ENCODE assay signal across 8 cellular contexts in the genomic region with DNA sequence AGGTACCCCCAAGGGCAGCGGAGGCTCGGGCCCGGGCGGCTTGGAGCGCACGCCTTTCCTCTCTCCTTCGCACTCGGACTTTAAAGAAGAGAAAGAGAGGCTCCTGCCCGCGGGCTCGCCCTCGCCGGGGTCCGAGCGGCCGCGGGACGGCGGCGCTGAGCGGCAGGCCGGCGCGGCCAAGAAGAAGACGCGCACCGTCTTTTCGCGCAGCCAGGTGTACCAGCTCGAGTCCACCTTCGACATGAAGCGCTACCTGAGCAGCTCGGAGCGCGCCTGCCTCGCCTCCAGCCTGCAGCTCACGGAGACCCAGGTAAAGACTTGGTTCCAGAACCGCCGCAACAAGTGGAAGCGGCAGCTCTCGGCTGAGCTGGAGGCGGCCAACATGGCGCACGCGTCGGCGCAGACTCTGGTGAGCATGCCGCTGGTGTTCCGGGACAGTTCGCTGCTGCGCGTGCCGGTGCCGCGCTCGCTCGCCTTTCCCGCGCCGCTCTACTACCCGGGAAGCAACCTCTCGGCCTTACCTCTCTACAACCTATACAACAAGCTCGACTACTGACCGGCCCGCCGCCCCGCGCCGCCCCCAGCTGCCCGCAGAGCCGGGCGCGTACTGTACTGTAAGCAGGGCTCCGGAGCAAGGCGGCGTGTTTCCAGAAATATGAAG. TPM values are rescaled to one million over a fixed set of nuclear protein-coding genes. Genes with fewer than 3 reads are reported as not detected.
A peak's percentile ranks its signal among the peaks of the same experiment; 100 is the strongest.
DNase-seq lines count a peak whose midpoint lies in the region; ATAC-seq, FAIRE-seq and TF ChIP-seq lines count a peak whose summit lies in the region.

No MANE protein-coding gene starts in this region.

- H3K27me3 ChIP-seq in WERI-Rb-1 (ENCODE audit: insufficient read depth, low read depth, severe bottlenecking) (peaks cover 83% of the 10 kb centered on the region), esophagus squamous epithelium (peaks cover 34 to 91% (median 53%) of the 10 kb centered on the region in 4 donors)

- H3K27ac ChIP-seq in WERI-Rb-1 (no peak overlapping the region), esophagus squamous epithelium (no peak overlapping the region)

- H3K36me3 ChIP-seq in WERI-Rb-1 = peaks cover 5% of the 10 kb centered on the region
- H3K36me3 ChIP-seq in esophagus squamous epithelium = no peaks in the 10 kb centered on the region

- TF ChIP-seq POLR2A in esophagus squamous epithelium (IDR thresholded peaks at IDR 0.05) = no peak
- no peak for TF ChIP-seq POLR2A in H54 (IDR thresholded peaks at IDR 0.05; ENCODE audit: low read depth, low read length)

- no peak for ATAC-seq in HG03039 (IDR thresholded peaks at IDR 0.05; ENCODE audit: unreplicated experiment)
- no peak for ATAC-seq in HG03521 (IDR thresholded peaks at IDR 0.05; ENCODE audit: unreplicated experiment)
- no peak for ATAC-seq in GM19397 (IDR thresholded peaks at IDR 0.05; ENCODE audit: unreplicated experiment)

- DNase-seq in DMS53 treated with DMSO at 0.1 percent for 48 hours (lab: John Stamatoyannopoulos, UW; ENCODE audit: unreplicated experiment) (peak; percentile 48), WERI-Rb-1 (peak; percentile 32), esophagus squamous epithelium (lab: John Stamatoyannopoulos, UW) (no peak), posterior vena cava (ENCODE audit: low spot score) (peak; percentile 84), H54 (ENCODE audit: insufficient read length, low spot score) (no peak)

- intact Hi-C loops in esophagus squamous epithelium (cut with DNase I) (no loop called here), posterior vena cava (cut with DNase I) (no loop called here)

- H3K9me3 ChIP-seq in WERI-Rb-1 (ENCODE audit: severe bottlenecking) (peaks cover 9% of the 10 kb centered on the region), esophagus squamous epithelium (no peaks in the 10 kb centered on the region)

- no peak for TF ChIP-seq CTCF in WERI-Rb-1 (IDR thresholded peaks at IDR 0.05; ENCODE audit: low read depth, low read length)
- TF ChIP-seq CTCF in esophagus squamous epithelium (IDR thresholded peaks at IDR 0.05) = no peak

- peaks cover 37 to 64% (median 49%) of the 10 kb centered on the region in 3 donors for H3K4me1 ChIP-seq in esophagus squamous epithelium

- 0 to 19% methylated on average over 4 to 31 of the region's 76 CpGs for WGBS in esophagus squamous epithelium, 2 donors

- H3K4me3 ChIP-seq in WERI-Rb-1 (ENCODE audit: low read depth, low read length) (peak overlapping the region; percentile 44), esophagus squamous epithelium (peak overlapping the region; percentile 19 to 64 (median 38))

- no peak for FAIRE-seq in H54 (lab: Jason Lieb, UNC)

RNA-seq across cellular contexts. Expression of a gene that starts 1.8 kb away (rescaled TPM):
- total RNA-seq in esophagus squamous epithelium (not detected), posterior vena cava (not detected)

RNA-seq across cellular contexts. Expression of a gene that starts 4.5 kb away (rescaled TPM):
- total RNA-seq in esophagus squamous epithelium (100 to 1,000 TPM in 2 of 4 donors, 10 to 100 TPM in 2; 84.3 to 121 (median 100) TPM), posterior vena cava (10 to 100 TPM; 45.3 to 48.1 TPM)

RNA-seq across cellular contexts. Expression of a gene that starts 13.9 kb away (rescaled TPM):
- total RNA-seq in esophagus squamous epithelium = not detected
- not detected for total RNA-seq in posterior vena cava

Comparison
In these comparisons a context has a peak if more than half of its experiments do, and no peak if none do; other contexts are left out.
1. DNase-seq: peak in DMS53 treated with DMSO at 0.1 percent for 48 hours (single experiment), WERI-Rb-1 (single experiment) and posterior vena cava (single experiment); none in esophagus squamous epithelium (single experiment) and H54 (single experiment).